Comparison of ENCODE assay signal across 8 cellular contexts in genomic region chr6:87700729-87701675, GRCh38. TPM values are rescaled to one million over a fixed set of nuclear protein-coding genes. Genes with fewer than 3 reads are reported as not detected.
DNase-seq lines count a peak whose midpoint lies in the region; ATAC-seq and TF ChIP-seq lines count a peak whose summit lies in the region.

No MANE protein-coding gene starts in this region.

- H3K4me1 ChIP-seq in ACC112 (ENCODE audit: control insufficient read depth, insufficient read depth, low read length, unreplicated experiment) (peaks cover 23% of the 10 kb centered on the region), HUES64 (ENCODE audit: insufficient read depth, low read length) (peaks cover 22% of the 10 kb centered on the region), right cardiac atrium (ENCODE audit: control insufficient read depth, insufficient read depth, low read length) (peaks cover 3% of the 10 kb centered on the region)

- peak; percentile 39 for TF ChIP-seq POLR2A in GM15510 (IDR thresholded peaks at IDR 0.05; ENCODE audit: borderline replicate concordance, extremely low read depth, insufficient read length)

- peaks cover 58% of the 10 kb centered on the region for H3K79me2 ChIP-seq in ACC112 (ENCODE audit: control insufficient read depth, insufficient read depth, low read length, unreplicated experiment)

- H3K27ac ChIP-seq in ACC112 (ENCODE audit: low read depth, low read length) (peak overlapping the region; percentile 96), HUES64 (ENCODE audit: low read depth, low read length) (peak overlapping the region; percentile 98), adipose tissue (ENCODE audit: low read depth, low read length) (peak overlapping the region; percentile 88), right cardiac atrium (ENCODE audit: low read length) (peak overlapping the region; percentile 99)

- H3K27me3 ChIP-seq in ACC112 (ENCODE audit: insufficient read depth, low read length), result no peaks in the 10 kb centered on the region
- H3K27me3 ChIP-seq in HUES64 (ENCODE audit: insufficient read depth, low read length), result no peaks in the 10 kb centered on the region
- no peaks in the 10 kb centered on the region for H3K27me3 ChIP-seq in right cardiac atrium (ENCODE audit: control insufficient read depth, insufficient read depth)

- intact Hi-C loops in right cardiac atrium (cut with DNase I), result no loop called here

- peaks cover 8% of the 10 kb centered on the region; the same call in 1 of the 2 replicates for H3K36me3 ChIP-seq in ACC112 (ENCODE audit: insufficient read depth, low read length)
- peaks cover 6% of the 10 kb centered on the region for H3K36me3 ChIP-seq in HUES64 (ENCODE audit: insufficient read depth, low read length)

- H3K4me3 ChIP-seq in ACC112 (ENCODE audit: low read depth, low read length) (peak overlapping the region; percentile 93), HUES64 (ENCODE audit: low read length) (peak overlapping the region; percentile 94), right cardiac atrium (ENCODE audit: low read length) (peak overlapping the region; percentile 73), retinal pigment epithelial cell (ENCODE audit: low read length) (peak overlapping the region; percentile 98)

- H3K9me3 ChIP-seq in HUES64 (ENCODE audit: insufficient read depth, low read depth, low read length) (no peaks in the 10 kb centered on the region), right cardiac atrium (ENCODE audit: control insufficient read depth, low read length) (no peaks in the 10 kb centered on the region)

- no peak for TF ChIP-seq CTCF in retinal pigment epithelial cell (conservative IDR thresholded peaks at IDR 0.05; ENCODE audit: low read depth, low read length)

- under 1% methylated on average over 54 of the region's 54 CpGs for WGBS in HUES64
- 0 to 1% (median 1%) methylated on average over 36 to 54 of the region's 54 CpGs for WGBS in adipose tissue, 3 donors
- under 1% methylated on average over 54 of the region's 54 CpGs for WGBS in right cardiac atrium

- peak; percentile 5 to 11 for ATAC-seq in right cardiac atrium
- no peak for ATAC-seq in HG02610 (IDR thresholded peaks at IDR 0.05; ENCODE audit: unreplicated experiment)

- peak; percentile 80 for DNase-seq in RPMI7951 (ENCODE audit: low read depth)
- peak; percentile 30 to 70 (median 68) for DNase-seq in right cardiac atrium
- DNase-seq in retinal pigment epithelial cell (ENCODE audit: low read depth), result no peak

- H2AFZ ChIP-seq in ACC112 (ENCODE audit: low read length, unreplicated experiment), result peak overlapping the region; percentile 3

- peak overlapping the region; percentile 93 for H3K9ac ChIP-seq in HUES64 (ENCODE audit: low read depth, low read length)

RNA-seq across cellular contexts. Expression of gene AKIRIN2, which starts 1.0 kb away (rescaled TPM):
- 47.8 TPM for polyA plus RNA-seq in HUES64 (2013, experiment 1 of 2)
- 54.5 TPM for polyA plus RNA-seq in HUES64 (2013, experiment 2 of 2)
- 14.1 and 17.3 TPM in 2 replicates for total RNA-seq in RPMI7951 (2014; rRNA removed; shearing (Covaris generic))
- polyA plus RNA-seq in adipose tissue (10 to 100 TPM; 10.1 to 45.3 (median 30.6) TPM), right cardiac atrium (32.6 TPM)
- 10 to 100 TPM; 34.4 to 39.7 (median 37.8) TPM for total RNA-seq in right cardiac atrium
